Comparison of ENCODE assay signal across 24 cellular contexts in the genomic region with DNA sequence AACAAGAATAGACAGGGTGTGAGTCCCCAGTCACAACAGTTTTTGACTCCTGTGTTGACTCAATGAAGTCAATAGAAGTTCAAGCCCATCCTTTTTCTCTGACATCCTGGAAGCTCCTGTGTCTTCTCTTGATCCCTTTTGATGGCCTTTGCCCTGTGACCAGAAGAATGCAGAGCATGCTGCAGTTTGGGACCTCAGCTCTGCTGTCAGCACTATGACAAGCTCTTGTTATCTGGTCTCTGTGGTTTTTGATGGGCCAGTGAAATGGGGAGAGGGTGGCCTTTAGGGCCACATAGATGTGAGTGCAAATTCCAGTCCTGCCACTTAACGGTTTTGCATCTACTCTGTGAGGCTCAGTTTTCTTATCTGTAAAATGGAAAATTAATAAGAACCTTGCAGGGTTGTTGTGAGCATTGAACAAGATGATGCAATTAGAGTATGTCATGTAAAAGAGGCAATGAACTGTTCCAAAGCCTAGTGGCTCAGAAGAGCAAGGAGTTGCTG.
"Had no signal": no experiment of that assay in that cellular context is flagged by ENCODE, and none has a peak within 500 bp of the region (broad histone marks: within the 10 kb centered on the region; RNA-seq: fewer than 3 reads in every experiment).

No MANE protein-coding gene starts in this region.

- ATAC-seq: activated CD4-positive, CD25-positive, alpha-beta regulatory T cell treated with anti-CD3 and anti-CD28 coated beads, Interleukin-2, amount 50 U/mL, for 24 hours; activated T-cell treated with anti-CD3 and anti-CD28 coated beads, Interleukin-2, amount 50 U/mL, for 72 hours; gastroesophageal sphincter; left cardiac atrium; left ventricle myocardium superior; sciatic nerve; stimulated activated naive CD8-positive, alpha-beta T cell treated with anti-CD3 and anti-CD28 coated beads, Interleukin-15, Interleukin-2, amounts not matched to agents 100 U/mL and 50 U/mL, for 24 hours had no signal

- H3K36me3 Mint-ChIP-seq: type B pancreatic cell had no signal

- DNase-seq: activated CD4-positive, alpha-beta memory T cell treated with anti-CD3 and anti-CD28 coated beads, Interleukin-2, amount 10 ng/mL, durations not matched to agents 7 days and 5 days; activated CD4-positive, alpha-beta T cell treated with anti-CD3 and anti-CD28 coated beads, Interleukin-2, amount 10 ng/mL, durations not matched to agents 7 days and 5 days; activated effector memory CD4-positive, alpha-beta T cell treated with Interleukin-2 at 50 U/mL for 16 hours; activated naive CD4-positive, alpha-beta T cell treated with Interleukin-2 at 50 U/mL for 16 hours; activated T-cell treated with anti-CD3 and anti-CD28 coated beads, Interleukin-2, amount 50 U/mL, for 72 hours; anterior cingulate cortex; dorsolateral prefrontal cortex; effector memory CD4-positive, alpha-beta T cell; left cardiac atrium; left ventricle myocardium superior; stimulated activated CD4-positive, alpha-beta T cell treated with anti-CD3 and anti-CD28 coated beads, Interleukin-12 subunit alpha, Interleukin-12 subunit beta, amount 100 ng/mL, for 4 hours; stimulated activated CD4-positive, alpha-beta T cell treated with anti-CD3 and anti-CD28 coated beads, Interleukin-4, amount 100 ng/mL, for 1 hour; stimulated activated naive CD8-positive, alpha-beta T cell treated with anti-CD3 and anti-CD28 coated beads, Interleukin-15, Interleukin-2, amounts not matched to agents 100 U/mL and 50 U/mL, for 24 hours; substantia nigra; T-helper 1 cell; WERI-Rb-1 had no signal

- H3K27ac ChIP-seq: dorsolateral prefrontal cortex, gastroesophageal sphincter, hepatocyte, skin epidermis, WERI-Rb-1 had no signal

- H3K27me3 Mint-ChIP-seq: activated CD4-positive, alpha-beta memory T cell treated with anti-CD3 and anti-CD28 coated beads, Interleukin-2, amount 10 ng/mL, durations not matched to agents 7 days and 5 days; activated CD4-positive, alpha-beta T cell treated with anti-CD3 and anti-CD28 coated beads, Interleukin-2, amount 10 ng/mL, durations not matched to agents 7 days and 5 days; central memory CD8-positive, alpha-beta T cell had no signal

- H3K4me3 Mint-ChIP-seq: activated CD4-positive, alpha-beta memory T cell treated with anti-CD3 and anti-CD28 coated beads, Interleukin-2, amount 10 ng/mL, durations not matched to agents 7 days and 5 days; activated CD4-positive, alpha-beta T cell treated with anti-CD3 and anti-CD28 coated beads, Interleukin-2, amount 10 ng/mL, durations not matched to agents 7 days and 5 days; activated T-cell treated with anti-CD3 and anti-CD28 coated beads, Interleukin-2, amount 50 U/mL, for 72 hours; central memory CD8-positive, alpha-beta T cell; nephron; type B pancreatic cell had no signal

- H3K9me3 Mint-ChIP-seq: activated CD4-positive, alpha-beta memory T cell treated with anti-CD3 and anti-CD28 coated beads, Interleukin-2, amount 10 ng/mL, durations not matched to agents 7 days and 5 days; activated CD4-positive, alpha-beta T cell treated with anti-CD3 and anti-CD28 coated beads, Interleukin-2, amount 10 ng/mL, durations not matched to agents 7 days and 5 days; activated T-cell treated with anti-CD3 and anti-CD28 coated beads, Interleukin-2, amount 50 U/mL, for 72 hours; central memory CD8-positive, alpha-beta T cell; nephron; type B pancreatic cell had no signal

- H3K27ac Mint-ChIP-seq: activated CD4-positive, alpha-beta memory T cell treated with anti-CD3 and anti-CD28 coated beads, Interleukin-2, amount 10 ng/mL, durations not matched to agents 7 days and 5 days; activated CD4-positive, alpha-beta T cell treated with anti-CD3 and anti-CD28 coated beads, Interleukin-2, amount 10 ng/mL, durations not matched to agents 7 days and 5 days; activated T-cell treated with anti-CD3 and anti-CD28 coated beads, Interleukin-2, amount 50 U/mL, for 72 hours; nephron; type B pancreatic cell had no signal

- H3K27me3 ChIP-seq: dorsolateral prefrontal cortex, hepatocyte had no signal

- H3K36me3 ChIP-seq: gastroesophageal sphincter, WERI-Rb-1 had no signal

- H3K9me3 ChIP-seq: gastroesophageal sphincter had no signal

- H3K4me1 ChIP-seq: gastroesophageal sphincter had no signal

- H3K4me3 ChIP-seq: dorsolateral prefrontal cortex, gastroesophageal sphincter, hepatocyte, skin epidermis had no signal
